In genomic region chr12:92899388-92900001, GRCh38 we compare ENCODE assay signal across 8 cellular contexts. TPM values are rescaled to one million over a fixed set of nuclear protein-coding genes. Genes with fewer than 3 reads are reported as not detected.
DNase-seq lines count a peak whose midpoint lies in the region; ATAC-seq and TF ChIP-seq lines count a peak whose summit lies in the region.

No MANE protein-coding gene starts in this region.

- no peaks in the 10 kb centered on the region for H3K27me3 ChIP-seq in BE2C

- TF ChIP-seq CTCF in BE2C (IDR thresholded peaks at IDR 0.05; ENCODE audit: low read depth, low read length), result no peak

- no peaks in the 10 kb centered on the region for H3K9me3 ChIP-seq in BE2C

- no peaks in the 10 kb centered on the region for H3K36me3 ChIP-seq in BE2C

- DNase-seq in BE2C (peak; percentile 9), NCI-H460 (ENCODE audit: extremely low read depth, low read depth) (peak; percentile 91), myocyte (ENCODE audit: low read depth) (peak; percentile 97), NCI-H748 treated with DMSO at 0.1 percent for 48 hours (lab: John Stamatoyannopoulos, UW) (no peak), KBM-7 (no peak), KG1 (lab: John Stamatoyannopoulos, UW) (no peak)

- in situ Hi-C loops in KBM-7 (cut with MboI; ENCODE audit: low pct_unique_long_range_greater_than_20kb, low sequenced_read_pairs), result no loop called here

- ATAC-seq in esophagus mucosa, result peak; percentile 99
- ATAC-seq in HG03432 (IDR thresholded peaks at IDR 0.05; ENCODE audit: unreplicated experiment), result no peak

- no peaks in the 10 kb centered on the region; the same call in 1 of the 2 replicates for H3K4me1 ChIP-seq in BE2C

- no peak overlapping the region for H3K4me3 ChIP-seq in BE2C (ENCODE audit: low read depth, low read length)

RNA-seq across cellular contexts. Expression of gene EEA1, which starts 29.6 kb away (rescaled TPM):
- polyA plus RNA-seq in BE2C (2012; ENCODE audit: insufficient read depth, insufficient read length, low read depth), result 1.8 TPM
- 7.5 and 11.7 TPM in 2 replicates for total RNA-seq in NCI-H460 (2014; rRNA removed; shearing (Covaris generic))
- 4.6 and 7.5 TPM in 2 replicates for polyA plus RNA-seq in NCI-H460 (2014; cell fraction: nucleus; rRNA removed)
- total RNA-seq in esophagus mucosa (35.1 TPM), myocyte (24.9 and 25.5 TPM in 2 replicates)
- 5.2 TPM for polyA plus RNA-seq in myocyte (2012)

Comparison
In these comparisons a context has a peak if more than half of its experiments do, and no peak if none do; other contexts are left out.
1. DNase-seq: peak in BE2C (single experiment), NCI-H460 (single experiment) and myocyte (single experiment); none in NCI-H748 treated with DMSO at 0.1 percent for 48 hours (single experiment), KBM-7 (single experiment) and KG1 (single experiment).